ENCODE assay signal across 14 cellular contexts in the genomic region with DNA sequence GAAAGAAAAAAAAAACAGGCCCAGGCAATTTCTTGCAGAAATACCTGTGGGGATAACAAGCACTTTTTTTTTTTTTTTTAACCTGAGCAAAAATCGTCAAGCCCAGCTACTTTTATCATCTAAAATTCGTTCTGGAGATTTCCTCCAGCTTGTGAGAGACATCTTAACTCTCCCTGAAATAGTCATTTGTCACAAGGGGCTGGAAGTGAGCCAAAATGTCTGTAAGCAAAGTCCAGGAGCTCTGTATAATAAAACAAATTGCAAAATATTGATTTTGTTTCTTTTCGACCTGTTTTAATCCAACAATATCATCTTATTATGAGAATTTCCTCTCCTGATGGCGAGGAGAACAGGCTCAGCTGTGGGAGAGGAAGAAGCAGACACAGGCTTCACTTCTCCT.
DNase-seq lines count a peak whose midpoint lies in the region; ATAC-seq and TF ChIP-seq lines count a peak whose summit lies in the region.
"Had no signal": no experiment of that assay in that cellular context is flagged by ENCODE, and none has a peak within 500 bp of the region (broad histone marks: within the 10 kb centered on the region; RNA-seq: fewer than 3 reads in every experiment).

No MANE protein-coding gene starts in this region.

- H3K36me3 Mint-ChIP-seq in MCF 10A (ENCODE audit: insufficient read depth, unreplicated experiment): no peaks in the 10 kb centered on the region
- no peaks in the 10 kb centered on the region for H3K36me3 Mint-ChIP-seq in activated naive CD8-positive, alpha-beta T cell treated with anti-CD3 and anti-CD28 coated beads, Interleukin-2, amount 50 U/mL, for 24 hours (ENCODE audit: low read depth)

- no peak overlapping the region for H3K27ac ChIP-seq in breast epithelium
- H3K27ac ChIP-seq: C4-2B had no signal

- H3K4me1 Mint-ChIP-seq in MCF 10A (ENCODE audit: insufficient read depth, unreplicated experiment): no peaks in the 10 kb centered on the region
- H3K4me1 Mint-ChIP-seq in activated naive CD8-positive, alpha-beta T cell treated with anti-CD3 and anti-CD28 coated beads, Interleukin-2, amount 50 U/mL, for 24 hours: no peaks in the 10 kb centered on the region

- ATAC-seq in left lobe of liver (peak; percentile 55), GM21390 (IDR thresholded peaks at IDR 0.05; ENCODE audit: unreplicated experiment) (no peak)
- no peak for ATAC-seq in activated naive CD8-positive, alpha-beta T cell treated with anti-CD3 and anti-CD28 coated beads, Interleukin-2, amount 50 U/mL, for 24 hours

- H3K36me3 ChIP-seq in breast epithelium: no peaks in the 10 kb centered on the region

- no peak overlapping the region for H3K4me3 Mint-ChIP-seq in MCF 10A (ENCODE audit: unreplicated experiment)
- H3K4me3 Mint-ChIP-seq in activated naive CD8-positive, alpha-beta T cell treated with anti-CD3 and anti-CD28 coated beads, Interleukin-2, amount 50 U/mL, for 24 hours: no peak overlapping the region

- TF ChIP-seq CTCF in MCF 10A (IDR thresholded peaks at IDR 0.05; ENCODE audit: unreplicated experiment) (no peak), breast epithelium (IDR thresholded peaks at IDR 0.05) (no peak)

- POLR2A ChIA-PET in MCF 10A (lab: Yijun Ruan, JAX): no interaction called here

- H3K4me3 ChIP-seq in breast epithelium: no peak overlapping the region

- CTCF ChIA-PET in MCF 10A (lab: Yijun Ruan, JAX): interaction anchor here (0.6 kb wide), 1 partner anchor 58 kb away, joined by 3 read pairs; no protein-coding TSS in a partner anchor

- intact Hi-C loops in MCF 10A (cut with micrococcal nuclease): no loop called here
- intact Hi-C loops in breast epithelium (cut with DNase I; ENCODE audit: low total_unique reads): no loop called here

- no peaks in the 10 kb centered on the region for H3K9me3 Mint-ChIP-seq in MCF 10A (ENCODE audit: unreplicated experiment)
- no peaks in the 10 kb centered on the region for H3K9me3 Mint-ChIP-seq in activated naive CD8-positive, alpha-beta T cell treated with anti-CD3 and anti-CD28 coated beads, Interleukin-2, amount 50 U/mL, for 24 hours

- H3K27me3 Mint-ChIP-seq in MCF 10A (ENCODE audit: insufficient read depth, unreplicated experiment): no peaks in the 10 kb centered on the region
- no peaks in the 10 kb centered on the region for H3K27me3 Mint-ChIP-seq in activated naive CD8-positive, alpha-beta T cell treated with anti-CD3 and anti-CD28 coated beads, Interleukin-2, amount 50 U/mL, for 24 hours

- TF ChIP-seq POLR2A in breast epithelium (IDR thresholded peaks at IDR 0.05): no peak

- BruUV-seq in MCF 10A (replicated peaks; lab: Mats Ljungman, UMichigan): no TSS peak

- no peaks in the 10 kb centered on the region for H3K9me3 ChIP-seq in breast epithelium

- DNase-seq in MCF 10A (ENCODE audit: unreplicated experiment) (no peak), breast epithelium (ENCODE audit: low spot score in 2 of 2) (no peak), NCI-H2227 treated with DMSO at 0.1 percent for 48 hours (lab: John Stamatoyannopoulos, UW) (peak; percentile 15), left lobe of liver (ENCODE audit: low spot score) (no peak), SKM-1 treated with dmso at 0.1 percent for 144 hours (lab: John Stamatoyannopoulos, UW; ENCODE audit: unreplicated experiment) (no peak)
- DNase-seq in activated naive CD8-positive, alpha-beta T cell treated with anti-CD3 and anti-CD28 coated beads, Interleukin-2, amount 50 U/mL, for 24 hours: no peak
- DNase-seq: DMS153, H7, KBM-7, NCI-H1417 treated with DMSO at 0.1 percent for 48 hours, NCI-H2029 treated with DMSO at 0.1 percent for 48 hours, NCI-H526 treated with DMSO at 0.1 percent for 48 hours had no signal

- peak overlapping the region; percentile 2 for H3K27ac Mint-ChIP-seq in MCF 10A (ENCODE audit: low read depth, unreplicated experiment)
- no peak overlapping the region for H3K27ac Mint-ChIP-seq in activated naive CD8-positive, alpha-beta T cell treated with anti-CD3 and anti-CD28 coated beads, Interleukin-2, amount 50 U/mL, for 24 hours

- H3K27me3 ChIP-seq in breast epithelium: no peaks in the 10 kb centered on the region

- H3K4me1 ChIP-seq in breast epithelium: no peaks in the 10 kb centered on the region
